8 cellular contexts compared by ENCODE assay signal in genomic region chr19:46428278-46429141, GRCh38. TPM values are rescaled to one million over a fixed set of nuclear protein-coding genes. Genes with fewer than 3 reads are reported as not detected.
DNase-seq lines count a peak whose midpoint lies in the region; ATAC-seq and TF ChIP-seq lines count a peak whose summit lies in the region.

Gene PNMA8C, minus strand, starts transcription at chr19:46428936. Its CDS starts 577 bp downstream, at chr19:46428359.

- peaks cover 13% of the 10 kb centered on the region for H3K27me3 Mint-ChIP-seq in GM23338 (ENCODE audit: insufficient read depth, low read depth, poor library complexity)
- H3K27me3 Mint-ChIP-seq in activated naive CD8-positive, alpha-beta T cell treated with anti-CD3 and anti-CD28 coated beads, Interleukin-2, amount 10 ng/mL, durations not matched to agents 7 days and 5 days, result peaks cover 79% of the 10 kb centered on the region

- H3K36me3 ChIP-seq in GM23338 (ENCODE audit: insufficient read depth), result no peaks in the 10 kb centered on the region
- H3K36me3 ChIP-seq in prostate gland, result no peaks in the 10 kb centered on the region

- peak within 1 kb of the TSS; percentile 94; the same call in 1 of the 2 replicates for H2AFZ ChIP-seq in GM23338

- H3K4me1 Mint-ChIP-seq in GM23338, result peaks cover 23% of the 10 kb centered on the region
- H3K4me1 Mint-ChIP-seq in activated naive CD8-positive, alpha-beta T cell treated with anti-CD3 and anti-CD28 coated beads, Interleukin-2, amount 10 ng/mL, durations not matched to agents 7 days and 5 days, result peaks cover 27% of the 10 kb centered on the region

- H3K27ac Mint-ChIP-seq in GM23338, result no peak within 1 kb of the TSS
- H3K27ac Mint-ChIP-seq in activated naive CD8-positive, alpha-beta T cell treated with anti-CD3 and anti-CD28 coated beads, Interleukin-2, amount 10 ng/mL, durations not matched to agents 7 days and 5 days, result peak within 1 kb of the TSS; percentile 10

- TF ChIP-seq POLR2A in prostate gland (IDR thresholded peaks at IDR 0.05), result no peak

- no peaks in the 10 kb centered on the region for H3K79me2 ChIP-seq in GM23338 (replicated peaks; ENCODE audit: insufficient read depth)

- H3K27ac ChIP-seq in GM23338 (ENCODE audit: low read depth) (no peak within 1 kb of the TSS), prostate gland (no peak within 1 kb of the TSS)

- peak within 1 kb of the TSS; percentile 84 for H3K4me2 ChIP-seq in GM23338

- ATAC-seq in GM23338 (peak; percentile 77), left cardiac atrium (peak; percentile 66 to 79), HG03025 (IDR thresholded peaks at IDR 0.05; ENCODE audit: low FRiP score, unreplicated experiment) (no peak)
- peak; percentile 82 for ATAC-seq in activated naive CD8-positive, alpha-beta T cell treated with anti-CD3 and anti-CD28 coated beads, Interleukin-2, amount 10 ng/mL, durations not matched to agents 7 days and 5 days (ENCODE audit: low read depth)

- 28% methylated on average over 47 of the region's 50 CpGs for WGBS in prostate gland

- no peaks in the 10 kb centered on the region for H3K36me3 Mint-ChIP-seq in GM23338 (ENCODE audit: low read depth)
- no peaks in the 10 kb centered on the region for H3K36me3 Mint-ChIP-seq in activated naive CD8-positive, alpha-beta T cell treated with anti-CD3 and anti-CD28 coated beads, Interleukin-2, amount 10 ng/mL, durations not matched to agents 7 days and 5 days

- no peaks in the 10 kb centered on the region for H3K27me3 ChIP-seq in GM23338 (ENCODE audit: insufficient read depth)
- no peaks in the 10 kb centered on the region for H3K27me3 ChIP-seq in prostate gland (replicated peaks; ENCODE audit: insufficient read depth)

- H3K4me1 ChIP-seq in GM23338 (ENCODE audit: insufficient read depth), result peaks cover 11% of the 10 kb centered on the region
- H3K4me1 ChIP-seq in prostate gland (replicated peaks), result no peaks in the 10 kb centered on the region

- no peaks in the 10 kb centered on the region for H3K9me3 ChIP-seq in prostate gland

- no peaks in the 10 kb centered on the region for H3K9me3 Mint-ChIP-seq in GM23338
- H3K9me3 Mint-ChIP-seq in activated naive CD8-positive, alpha-beta T cell treated with anti-CD3 and anti-CD28 coated beads, Interleukin-2, amount 10 ng/mL, durations not matched to agents 7 days and 5 days, result no peaks in the 10 kb centered on the region

- no peaks in the 10 kb centered on the region for H3F3A ChIP-seq in GM23338 (replicated peaks; ENCODE audit: low read depth)

- TF ChIP-seq CTCF in GM23338 (conservative IDR thresholded peaks at IDR 0.05; ENCODE audit: low read depth in 2 of 2) (no peak), prostate gland (IDR thresholded peaks at IDR 0.05) (no peak)

- DNase-seq in GM23338 (ENCODE audit: low spot score) (peak; percentile 96), RPMI8226 (peak; percentile 75), left cardiac atrium (peak; percentile 89), pons (ENCODE audit: low spot score) (peak; percentile 86), amniotic stem cell (lab: John Stamatoyannopoulos, UW) (no peak), prostate gland (ENCODE audit: low spot score) (no peak)
- DNase-seq in activated naive CD8-positive, alpha-beta T cell treated with anti-CD3 and anti-CD28 coated beads, Interleukin-2, amount 10 ng/mL, durations not matched to agents 7 days and 5 days, result peak; percentile 78

- H3K9me2 ChIP-seq in GM23338 (ENCODE audit: insufficient read depth), result no peaks in the 10 kb centered on the region

- intact Hi-C loops in left cardiac atrium (cut with DNase I), result no loop called here
- intact Hi-C loops in prostate gland (cut with DNase I), result no loop called here

- peak within 1 kb of the TSS; percentile 77 for H3K4me3 Mint-ChIP-seq in GM23338
- H3K4me3 Mint-ChIP-seq in activated naive CD8-positive, alpha-beta T cell treated with anti-CD3 and anti-CD28 coated beads, Interleukin-2, amount 10 ng/mL, durations not matched to agents 7 days and 5 days, result peak within 1 kb of the TSS; percentile 85

- no peaks in the 10 kb centered on the region for H4K20me1 ChIP-seq in GM23338 (replicated peaks; ENCODE audit: insufficient read depth)

- peak within 1 kb of the TSS; percentile 69 for H3K4me3 ChIP-seq in GM23338
- H3K4me3 ChIP-seq in prostate gland, result no peak within 1 kb of the TSS

- POLR2A ChIA-PET in activated naive CD8-positive, alpha-beta T cell treated with anti-CD3 and anti-CD28 coated beads, Interleukin-2, amount 10 ng/mL, durations not matched to agents 7 days and 5 days (lab: Charles Lee), result no interaction called here

TF ChIP-seq in GM23338, 12 proteins besides CTCF, POLR2A, EP300 and RAD21 (continues in another document):
- TF ChIP-seq EZH2phosphoT487 (IDR thresholded peaks at IDR 0.05; ENCODE audit: unreplicated experiment) (no peak), CREB1 (CRISPR knock-in tag; IDR thresholded peaks at IDR 0.05; ENCODE audit: low read depth) (peak; percentile 97), ZNF114 (CRISPR knock-in tag; IDR thresholded peaks at IDR 0.05) (no peak), JUNB (IDR thresholded peaks at IDR 0.05; ENCODE audit: unreplicated experiment) (no peak), ZNF462 (CRISPR knock-in tag; IDR thresholded peaks at IDR 0.05) (no peak), POLR2AphosphoS5 (IDR thresholded peaks at IDR 0.05; ENCODE audit: low read depth) (peak; percentile 50; the same call in 1 of the 2 replicates), NANOG (IDR thresholded peaks at IDR 0.05; ENCODE audit: borderline replicate concordance) (no peak), ZNF331 (CRISPR knock-in tag; IDR thresholded peaks at IDR 0.05; ENCODE audit: low read depth) (no peak), STAT1 (IDR thresholded peaks at IDR 0.05; ENCODE audit: unreplicated experiment) (no peak), EZH2 (IDR thresholded peaks at IDR 0.05; ENCODE audit: low read depth, unreplicated experiment) (no peak)

RNA-seq across cellular contexts. Expression of gene PNMA8C, which starts in this region (rescaled TPM):
- total RNA-seq in GM23338 (2014; rRNA removed; shearing (Covaris generic)), result 2.3 and 2.6 TPM in 2 replicates
- polyA plus RNA-seq in GM23338 (2016; fragmentation: Nextera tagmentation; extraction: Ambion mirVana), result 0.44 and 0.59 TPM in 2 replicates
- total RNA-seq in activated naive CD8-positive, alpha-beta T cell treated with anti-CD3 and anti-CD28 coated beads, Interleukin-2, amount 10 ng/mL, durations not matched to agents 7 days and 5 days, result under 1 TPM in 1 of 2 experiments, not detected in 1; 0.11 TPM
- total RNA-seq in left cardiac atrium (under 1 TPM; 0.09 to 0.16 TPM), prostate gland (1 to 10 TPM in 1 of 2 donors, not detected in 1; 1.6 TPM)

Comparison
In these comparisons a context has a peak if more than half of its experiments do, and no peak if none do; other contexts are left out.
1. Peak in DNase-seq and ATAC-seq in activated naive CD8-positive, alpha-beta T cell treated with anti-CD3 and anti-CD28 coated beads, Interleukin-2, amount 10 ng/mL, durations not matched to agents 7 days and 5 days; RNA of the gene not detected or under 1 TPM.
2. Peak in DNase-seq and ATAC-seq in left cardiac atrium; RNA of the gene not detected or under 1 TPM.
3. DNase-seq: peak in GM23338 (single experiment), RPMI8226 (single experiment) and pons (single experiment); none in amniotic stem cell (single experiment) and prostate gland (single experiment).